Comparison of ENCODE assay signal across 23 cellular contexts in genomic region chr4:24475756-24476155, GRCh38.
"Had no signal": no experiment of that assay in that cellular context is flagged by ENCODE, and none has a peak within 500 bp of the region (broad histone marks: within the 10 kb centered on the region; RNA-seq: fewer than 3 reads in every experiment).

No MANE protein-coding gene starts in this region.

- DNase-seq: activated CD4-positive, alpha-beta T cell treated with anti-CD3 and anti-CD28 coated beads for 1 hour; activated CD4-positive, alpha-beta T cell treated with anti-CD3 and anti-CD28 coated beads, Interleukin-2, amount 50 U/mL, for 4 hours; activated CD8-positive, alpha-beta memory T cell treated with anti-CD3 and anti-CD28 coated beads, Interleukin-2, amount 10 ng/mL, durations not matched to agents 7 days and 5 days; activated naive CD4-positive, alpha-beta T cell treated with anti-CD3 and anti-CD28 coated beads, Interleukin-2, amount 50 U/mL, for 16 hours; activated T-cell treated with anti-CD3 and anti-CD28 coated beads, Interleukin-2, amount 50 U/mL, for 1 hour; dorsolateral prefrontal cortex; left ventricle myocardium inferior; occipital lobe; right cardiac atrium; stimulated activated CD4-positive, alpha-beta T cell treated with anti-CD3 and anti-CD28 coated beads, Interleukin-15, amount 100 ng/mL, for 24 hours; stimulated activated CD4-positive, alpha-beta T cell treated with anti-CD3 and anti-CD28 coated beads, Interleukin-4, amount 100 ng/mL, for 24 hours; stimulated activated CD8-positive, alpha-beta memory T cell treated with anti-CD3 and anti-CD28 coated beads, Interleukin-4, amount 100 ng/mL, for 48 hours; stimulated activated naive CD4-positive, alpha-beta T cell treated with Interleukin-2 at 50 U/mL for 16 hours; substantia nigra; T-cell; T-helper 9 cell; transverse colon had no signal

- H3K27ac ChIP-seq: cardiac muscle cell, dorsolateral prefrontal cortex, gastroesophageal sphincter, left ventricle myocardium inferior, skin epidermis, transverse colon had no signal

- ATAC-seq: activated CD8-positive, alpha-beta memory T cell treated with anti-CD3 and anti-CD28 coated beads, Interleukin-2, amount 10 ng/mL, durations not matched to agents 7 days and 5 days; gastroesophageal sphincter; right cardiac atrium; T-cell had no signal

- H3K4me3 ChIP-seq: cardiac muscle cell, dorsolateral prefrontal cortex, gastroesophageal sphincter, left ventricle myocardium inferior, skin epidermis, transverse colon had no signal

- H3K27ac Mint-ChIP-seq: activated CD8-positive, alpha-beta memory T cell treated with anti-CD3 and anti-CD28 coated beads, Interleukin-2, amount 10 ng/mL, durations not matched to agents 7 days and 5 days; memory B cell; nephron; progenitor cell of endocrine pancreas; T-cell had no signal

- H3K9me3 Mint-ChIP-seq: memory B cell, nephron, T-cell had no signal

- H3K4me3 Mint-ChIP-seq: activated CD8-positive, alpha-beta memory T cell treated with anti-CD3 and anti-CD28 coated beads, Interleukin-2, amount 10 ng/mL, durations not matched to agents 7 days and 5 days; memory B cell; T-cell had no signal

- H3K36me3 ChIP-seq: cardiac muscle cell, gastroesophageal sphincter, left ventricle myocardium inferior, transverse colon had no signal

- H3K9me3 ChIP-seq: gastroesophageal sphincter, left ventricle myocardium inferior, transverse colon had no signal

- H3K36me3 Mint-ChIP-seq: T-cell had no signal
